Comparison of ENCODE assay signal across 9 cellular contexts in the genomic region with DNA sequence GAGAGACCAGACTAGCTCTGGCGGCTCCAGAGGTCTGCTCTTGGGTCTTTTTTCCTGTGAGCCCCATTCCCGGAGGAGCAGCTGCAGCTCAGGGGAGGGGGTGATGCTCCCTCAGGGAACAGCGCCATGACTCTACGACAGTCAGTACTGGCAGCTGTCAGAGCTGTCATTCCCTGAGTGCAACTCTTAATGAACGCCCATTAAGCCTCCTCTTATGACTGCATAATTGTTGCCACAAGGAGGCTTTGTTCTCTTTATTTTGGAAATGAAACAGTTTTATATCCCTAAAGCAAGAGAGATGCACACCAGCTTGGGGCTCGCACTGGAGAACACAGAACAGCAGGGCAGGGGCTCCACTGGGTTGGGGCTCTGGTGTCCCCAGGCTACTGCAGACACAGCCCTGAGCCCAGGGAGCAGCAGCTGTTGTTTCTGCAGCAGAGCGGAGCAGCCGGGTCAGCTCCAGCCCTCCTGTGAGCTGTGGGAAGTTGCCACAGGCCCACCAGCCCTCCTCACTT. TPM values are rescaled to one million over a fixed set of nuclear protein-coding genes. Genes with fewer than 3 reads are reported as not detected.
DNase-seq lines count a peak whose midpoint lies in the region; TF ChIP-seq lines count a peak whose summit lies in the region.
"Not testable (repeated sequence)": the region's sequence is repeated elsewhere in the genome, so short reads cannot be mapped to it uniquely, and the experiment has no call there.
"Had no signal": no experiment of that assay in that cellular context is flagged by ENCODE, and none has a peak within 500 bp of the region (broad histone marks: within the 10 kb centered on the region; RNA-seq: fewer than 3 reads in every experiment).

No MANE protein-coding gene starts in this region.

- intact Hi-C loops in thyroid gland (cut with DNase I): not testable (repeated sequence)

- H3K36me3 ChIP-seq in WERI-Rb-1, thyroid gland: not testable (repeated sequence)

- 69 to 72% methylated on average over 7 of the region's 8 CpGs for WGBS in thyroid gland, 2 donors

- H3K4me1 Mint-ChIP-seq in HFFc6 (ENCODE audit: low read depth): not testable (repeated sequence)

- H3K4me3 ChIP-seq in WERI-Rb-1 (ENCODE audit: low read depth, low read length); thyroid gland (replicated peaks in 1 of 3): not testable (repeated sequence)

- H3K4me1 ChIP-seq in thyroid gland: peaks cover 19 to 26% of the 10 kb centered on the region in 2 donors

- not testable (repeated sequence) for H3K9me3 Mint-ChIP-seq in HFFc6

- not testable (repeated sequence) for H3K27me3 ChIP-seq in WERI-Rb-1 (ENCODE audit: insufficient read depth, low read depth, severe bottlenecking); thyroid gland

- not testable (repeated sequence) for DNase-seq in HFFc6, thyroid gland
- DNase-seq in NCI-H2081 (lab: John Stamatoyannopoulos, UW) (peak; percentile 13 to 50), NCI-H524 treated with DMSO at 0.1 percent for 48 hours (lab: John Stamatoyannopoulos, UW) (peak; percentile 58), WERI-Rb-1 (peak; percentile 45), foreskin melanocyte (peak; percentile 20), hippocampal formation (lab: John Stamatoyannopoulos, UW) (peak; percentile 44 to 64), nucleus accumbens (lab: John Stamatoyannopoulos, UW) (peak in 33 of 56 donors; percentile 27 to 80 (median 57))

- not testable (repeated sequence) for H3K4me3 Mint-ChIP-seq in HFFc6

- not testable (repeated sequence) for H3K9me3 ChIP-seq in WERI-Rb-1 (ENCODE audit: severe bottlenecking); thyroid gland

- TF ChIP-seq CTCF in HFFc6 (IDR thresholded peaks at IDR 0.05): 0 out of 2 replicates have a peak, but pooled peaks have one; percentile 17
- TF ChIP-seq CTCF in WERI-Rb-1 (IDR thresholded peaks at IDR 0.05; ENCODE audit: low read depth, low read length); thyroid gland (IDR thresholded peaks at IDR 0.05): not testable (repeated sequence)

- not testable (repeated sequence) for H3K27ac Mint-ChIP-seq in HFFc6

- H3K27ac ChIP-seq in WERI-Rb-1 (peak overlapping the region; percentile 14; the same call in 1 of the 2 replicates), thyroid gland (peak overlapping the region; percentile 10 to 69 (median 62))

- H3K36me3 Mint-ChIP-seq in HFFc6 (ENCODE audit: low read depth): not testable (repeated sequence)

- TF ChIP-seq POLR2A in thyroid gland (IDR thresholded peaks at IDR 0.05): not testable (repeated sequence)

- H3K27me3 Mint-ChIP-seq in HFFc6 (ENCODE audit: insufficient read depth): peaks cover 46% of the 10 kb centered on the region

RNA-seq across cellular contexts. Expression of a gene that starts 37.3 kb away (rescaled TPM):
- total RNA-seq in HFFc6 (2021; fragmentation: NEBNext Ultra II Directional; extraction: Animal tissue kit (Norgen Biotek cat#: 25700)): 10 to 100 TPM in 4 of 6 experiments, 1 to 10 TPM in 2; 3.1 to 44.6 (median 37.8) TPM
- total RNA-seq in thyroid gland: 1 to 10 TPM; 1.2 to 7.5 (median 2.6) TPM
- total RNA-seq: PC-3 had no signal

RNA-seq across cellular contexts. Expression of a gene that starts 44.3 kb away (rescaled TPM):
- not detected for total RNA-seq in HFFc6 (2021; fragmentation: NEBNext Ultra II Directional; extraction: Animal tissue kit (Norgen Biotek cat#: 25700))
- total RNA-seq in thyroid gland: 1 to 10 TPM in 2 of 4 donors, under 1 TPM in 2; 0.13 to 2.1 (median 1.0) TPM
- total RNA-seq: PC-3 had no signal
